ENCODE assay signal across 1 cellular context in genomic region chr1:183090386-183091006, GRCh38.
TF ChIP-seq lines count a peak whose summit lies in the region.

No MANE protein-coding gene starts in this region.

TF ChIP-seq in WTC11, 78 proteins besides CTCF, POLR2A, EP300 and RAD21 (continued from another document):
- TF ChIP-seq ZNF512 (CRISPR knock-in tag; IDR thresholded peaks at IDR 0.05; ENCODE audit: borderline replicate concordance) (no peak), USF2 (CRISPR knock-in tag; IDR thresholded peaks at IDR 0.05) (no peak), SP1 (CRISPR knock-in tag; conservative IDR thresholded peaks at IDR 0.05) (no peak), ZNF219 (CRISPR knock-in tag; IDR thresholded peaks at IDR 0.05; ENCODE audit: borderline replicate concordance) (no peak), ARID4B (CRISPR knock-in tag; IDR thresholded peaks at IDR 0.05; ENCODE audit: borderline replicate concordance) (no peak), CBFB (CRISPR knock-in tag; IDR thresholded peaks at IDR 0.05; ENCODE audit: low read depth) (no peak), ATF6 (CRISPR knock-in tag; IDR thresholded peaks at IDR 0.05) (no peak), TEAD4 (CRISPR knock-in tag; IDR thresholded peaks at IDR 0.05) (no peak), E2F4 (CRISPR knock-in tag; IDR thresholded peaks at IDR 0.05; ENCODE audit: borderline replicate concordance, low read depth) (no peak), ATF1 (CRISPR knock-in tag; IDR thresholded peaks at IDR 0.05) (no peak), FOXK1 (CRISPR knock-in tag; IDR thresholded peaks at IDR 0.05) (no peak), JUN (CRISPR knock-in tag; IDR thresholded peaks at IDR 0.05) (no peak)
